16 cellular contexts compared by ENCODE assay signal in genomic region chrX:3244955-3245354, GRCh38.
A peak's percentile ranks its signal among the peaks of the same experiment; 100 is the strongest.
DNase-seq lines count a peak whose midpoint lies in the region; ATAC-seq and TF ChIP-seq lines count a peak whose summit lies in the region.
"Had no signal": no experiment of that assay in that cellular context is flagged by ENCODE, and none has a peak within 500 bp of the region (broad histone marks: within the 10 kb centered on the region; RNA-seq: fewer than 3 reads in every experiment).

No MANE protein-coding gene starts in this region.

- dilution Hi-C loops in IMR-90 (cut with HindIII; ENCODE audit: low sequenced_read_pairs, unreplicated experiment), result no loop called here

- no peaks in the 10 kb centered on the region for H4K20me1 ChIP-seq in IMR-90 (ENCODE audit: insufficient read depth, low read length)

- TF ChIP-seq CTCF in IMR-90 (conservative IDR thresholded peaks at IDR 0.05; ENCODE audit: low read depth, low read length) (no peak), MCF 10A (IDR thresholded peaks at IDR 0.05; ENCODE audit: unreplicated experiment) (peak; percentile 55), omental fat pad (IDR thresholded peaks at IDR 0.05) (no peak)

- peak; percentile 22 for DNase-seq in CD1c-positive myeloid dendritic cell (ENCODE audit: extremely low spot score)
- DNase-seq in IMR-90, result no peak
- DNase-seq in MCF 10A (ENCODE audit: unreplicated experiment), result peak; percentile 49
- DNase-seq in medulla oblongata (ENCODE audit: extremely low spot score), result peak; percentile 3
- no peak for DNase-seq in activated CD4-positive, alpha-beta T cell treated with anti-CD3 and anti-CD28 coated beads for 4 hours
- no peak for DNase-seq in activated CD4-positive, alpha-beta T cell treated with anti-CD3 and anti-CD28 coated beads, Interleukin-2, amount 50 U/mL, for 1 hour
- DNase-seq in NCI-H1092 treated with DMSO at 0.1 percent for 48 hours (lab: John Stamatoyannopoulos, UW), result no peak
- DNase-seq in omental fat pad (ENCODE audit: low spot score), result no peak
- DNase-seq: activated CD4-positive, alpha-beta memory T cell treated with anti-CD3 and anti-CD28 coated beads for 36 hours; activated naive CD4-positive, alpha-beta T cell; DMS153; glutamatergic neuron; mesendoderm; NCI-H2029 treated with DMSO at 0.1 percent for 48 hours; posterior cingulate gyrus had no signal

- ATAC-seq in IMR-90 (ENCODE audit: low read depth) (no peak), omental fat pad (ENCODE audit: low FRiP score) (no peak)

- H3K27me3 Mint-ChIP-seq in MCF 10A (ENCODE audit: insufficient read depth, unreplicated experiment), result peaks cover 32% of the 10 kb centered on the region
- H3K27me3 Mint-ChIP-seq: activated CD4-positive, alpha-beta memory T cell treated with anti-CD3 and anti-CD28 coated beads for 36 hours had no signal

- H2BK20ac ChIP-seq in IMR-90 (ENCODE audit: low read depth, low read length), result peak overlapping the region; percentile 63

- H3K27me3 ChIP-seq in IMR-90 (ENCODE audit: control insufficient read depth, insufficient read depth, low read length), result no peaks in the 10 kb centered on the region

- 0 out of 2 replicates have a peak overlapping the region, but pooled peaks have one; percentile 4 for H3K23ac ChIP-seq in IMR-90 (ENCODE audit: low read depth, low read length)

- peak overlapping the region; percentile 43 to 63 for H4K8ac ChIP-seq in IMR-90 (ENCODE audit: low read depth in 2 of 2, low read length in 2 of 2)

- peak overlapping the region; percentile 62 for H3K4ac ChIP-seq in IMR-90 (ENCODE audit: low read depth, low read length)

- H3K56ac ChIP-seq in IMR-90 (ENCODE audit: extremely low read depth, insufficient read depth, low read length), result peak overlapping the region; percentile 22; the same call in 1 of the 2 replicates

- no peaks in the 10 kb centered on the region for H3K36me3 ChIP-seq in IMR-90 (ENCODE audit: control insufficient read depth, insufficient read depth, low read length)
- H3K36me3 ChIP-seq: HAP-1 had no signal

- BruUV-seq in IMR-90 (replicated peaks; lab: Mats Ljungman, UMichigan) (no TSS peak), MCF 10A (replicated peaks; lab: Mats Ljungman, UMichigan) (no TSS peak)

- CTCF ChIA-PET in IMR-90 (lab: Yijun Ruan, JAX), result no interaction called here
- CTCF ChIA-PET in MCF 10A (lab: Yijun Ruan, JAX), result interaction anchor here (1.0 to 1.5 kb wide), 4 partner anchors 115 to 304 kb away, joined by 3 to 9 read pairs (median 5); no protein-coding TSS in a partner anchor

- H3K4me1 ChIP-seq in IMR-90 (ENCODE audit: control insufficient read depth, insufficient read depth, low read length), result peaks cover 12% of the 10 kb centered on the region
- H3K4me1 ChIP-seq: HAP-1 had no signal

- no peak for TF ChIP-seq POLR2A in IMR-90 (IDR thresholded peaks at IDR 0.05; ENCODE audit: low read depth, low read length)

- no peak overlapping the region for H3K4me3 ChIP-seq in IMR-90 (ENCODE audit: insufficient read depth, low read depth, low read length)
- H3K4me3 ChIP-seq: HAP-1 had no signal

- H4K5ac ChIP-seq in IMR-90 (ENCODE audit: low read depth, low read length), result peak overlapping the region; percentile 99

- H4K91ac ChIP-seq in IMR-90 (ENCODE audit: insufficient read depth, low read depth, low read length), result peak overlapping the region; percentile 72

- H3K4me3 Mint-ChIP-seq in MCF 10A (ENCODE audit: unreplicated experiment), result no peak overlapping the region
- H3K4me3 Mint-ChIP-seq: activated CD4-positive, alpha-beta memory T cell treated with anti-CD3 and anti-CD28 coated beads for 36 hours had no signal

- no peaks in the 10 kb centered on the region for H3K9me3 Mint-ChIP-seq in MCF 10A (ENCODE audit: unreplicated experiment)
- H3K9me3 Mint-ChIP-seq: activated CD4-positive, alpha-beta memory T cell treated with anti-CD3 and anti-CD28 coated beads for 36 hours had no signal

- peak overlapping the region; percentile 41 for H3K14ac ChIP-seq in IMR-90 (replicated peaks; ENCODE audit: low read depth, low read length)

- H3K79me1 ChIP-seq in IMR-90 (ENCODE audit: low read depth in 1 of 2, low read length in 2 of 2), result no peaks in the 10 kb centered on the region

- H2AK9ac ChIP-seq in IMR-90 (replicated peaks; ENCODE audit: low read depth, low read length, poor library complexity), result no peak overlapping the region

- POLR2A ChIA-PET in IMR-90 (lab: Charles Lee; ENCODE audit: unreplicated experiment), result no interaction called here
- POLR2A ChIA-PET in MCF 10A (lab: Yijun Ruan, JAX), result interaction anchor here (0.7 to 1.0 kb wide), 3 partner anchors 301 to 304 kb away, joined by 3 read pairs; no protein-coding TSS in a partner anchor

- intact Hi-C loops in IMR-90 (cut with micrococcal nuclease), result loop anchor here (1.0 to 10.0 kb wide), 2 partner anchors 280 to 303 kb away; no protein-coding TSS in a partner anchor
- intact Hi-C loops in MCF 10A (cut with micrococcal nuclease), result loop anchor here (1.0 to 2.0 kb wide), 2 partner anchors 126 to 303 kb away; no protein-coding TSS in a partner anchor

- peak overlapping the region; percentile 55; the same call in 1 of the 2 replicates for H2AK5ac ChIP-seq in IMR-90 (ENCODE audit: low read depth, low read length)

- H3K18ac ChIP-seq in IMR-90 (ENCODE audit: low read depth, low read length), result peak overlapping the region; percentile 100

- H3K4me1 Mint-ChIP-seq in MCF 10A (ENCODE audit: insufficient read depth, unreplicated experiment), result peaks cover 10% of the 10 kb centered on the region

- peaks cover 6% of the 10 kb centered on the region for H3K36me3 Mint-ChIP-seq in MCF 10A (ENCODE audit: insufficient read depth, unreplicated experiment)
- H3K36me3 Mint-ChIP-seq: activated CD4-positive, alpha-beta memory T cell treated with anti-CD3 and anti-CD28 coated beads for 36 hours had no signal

- no peak overlapping the region for H2AFZ ChIP-seq in IMR-90 (replicated peaks; ENCODE audit: low read length, poor library complexity)

- TF ChIP-seq RAD21 in IMR-90 (IDR thresholded peaks at IDR 0.05; ENCODE audit: low read length), result no peak

- H3K27ac ChIP-seq in IMR-90 (ENCODE audit: insufficient read depth, low read length), result peak overlapping the region; percentile 78

- H3K9me3 ChIP-seq in IMR-90 (ENCODE audit: control insufficient read depth, insufficient read depth, low read length), result peaks cover 1% of the 10 kb centered on the region; the same call in 1 of the 2 replicates
- H3K9me3 ChIP-seq: HAP-1 had no signal

- H2BK5ac ChIP-seq in IMR-90 (ENCODE audit: low read depth, low read length, poor library complexity, severe bottlenecking), result peak overlapping the region; percentile 99

- H3K4me2 ChIP-seq in IMR-90 (ENCODE audit: low read depth, low read length), result peak overlapping the region; percentile 61; the same call in 1 of the 2 replicates

- in situ Hi-C loops in IMR-90 (cut with MboI; ENCODE audit: low sequenced_read_pairs), result no loop called here

- peaks cover 3% of the 10 kb centered on the region; the same call in 1 of the 2 replicates for H3K9me1 ChIP-seq in IMR-90 (ENCODE audit: insufficient read depth, low read length)

- peak overlapping the region; percentile 78 for H2BK120ac ChIP-seq in IMR-90 (ENCODE audit: low read depth, low read length)

- H2BK15ac ChIP-seq in IMR-90 (ENCODE audit: low read depth, low read length), result peak overlapping the region; percentile 84; the same call in 2 of the 3 replicates

- H3K27ac Mint-ChIP-seq in MCF 10A (ENCODE audit: low read depth, unreplicated experiment), result no peak overlapping the region
- H3K27ac Mint-ChIP-seq: activated CD4-positive, alpha-beta memory T cell treated with anti-CD3 and anti-CD28 coated beads for 36 hours had no signal

- 0 out of 2 replicates have a peak overlapping the region, but pooled peaks have one; percentile 45 for H3K9ac ChIP-seq in IMR-90 (ENCODE audit: low read depth, low read length)

TF ChIP-seq in IMR-90, 13 proteins besides CTCF, POLR2A, EP300 and RAD21:
- TF ChIP-seq ELK1 (IDR thresholded peaks at IDR 0.05; ENCODE audit: borderline replicate concordance, low read depth, low read length) (no peak), FOS (IDR thresholded peaks at IDR 0.05; ENCODE audit: low read depth, low read length) (no peak), MAFK (IDR thresholded peaks at IDR 0.05; ENCODE audit: low read depth, low read length) (no peak), BHLHE40 (IDR thresholded peaks at IDR 0.05; ENCODE audit: low read depth, low read length) (no peak), SMC3 (IDR thresholded peaks at IDR 0.05; ENCODE audit: low read depth, low read length) (no peak), MXI1 (IDR thresholded peaks at IDR 0.05; ENCODE audit: borderline replicate concordance, low read depth, low read length) (no peak), MAZ (IDR thresholded peaks at IDR 0.05; ENCODE audit: borderline replicate concordance, low read depth, low read length) (no peak), USF2 (IDR thresholded peaks at IDR 0.05; ENCODE audit: low read depth, low read length) (no peak), RCOR1 (IDR thresholded peaks at IDR 0.05; ENCODE audit: insufficient replicate concordance, low read length) (no peak), RFX5 (IDR thresholded peaks at IDR 0.05; ENCODE audit: low read depth, low read length) (no peak)

Comparison
In these comparisons a context has a peak if more than half of its experiments do, and no peak if none do; other contexts are left out.
1. DNase-seq: peak in CD1c-positive myeloid dendritic cell (single experiment), MCF 10A (single experiment) and medulla oblongata (single experiment); none in IMR-90 (single experiment), activated CD4-positive, alpha-beta T cell treated with anti-CD3 and anti-CD28 coated beads for 4 hours (0 of 2), activated CD4-positive, alpha-beta T cell treated with anti-CD3 and anti-CD28 coated beads, Interleukin-2, amount 50 U/mL, for 1 hour (single experiment), NCI-H1092 treated with DMSO at 0.1 percent for 48 hours (single experiment) and omental fat pad (single experiment).